ENCODE assay signal across 8 cellular contexts in the genomic region with DNA sequence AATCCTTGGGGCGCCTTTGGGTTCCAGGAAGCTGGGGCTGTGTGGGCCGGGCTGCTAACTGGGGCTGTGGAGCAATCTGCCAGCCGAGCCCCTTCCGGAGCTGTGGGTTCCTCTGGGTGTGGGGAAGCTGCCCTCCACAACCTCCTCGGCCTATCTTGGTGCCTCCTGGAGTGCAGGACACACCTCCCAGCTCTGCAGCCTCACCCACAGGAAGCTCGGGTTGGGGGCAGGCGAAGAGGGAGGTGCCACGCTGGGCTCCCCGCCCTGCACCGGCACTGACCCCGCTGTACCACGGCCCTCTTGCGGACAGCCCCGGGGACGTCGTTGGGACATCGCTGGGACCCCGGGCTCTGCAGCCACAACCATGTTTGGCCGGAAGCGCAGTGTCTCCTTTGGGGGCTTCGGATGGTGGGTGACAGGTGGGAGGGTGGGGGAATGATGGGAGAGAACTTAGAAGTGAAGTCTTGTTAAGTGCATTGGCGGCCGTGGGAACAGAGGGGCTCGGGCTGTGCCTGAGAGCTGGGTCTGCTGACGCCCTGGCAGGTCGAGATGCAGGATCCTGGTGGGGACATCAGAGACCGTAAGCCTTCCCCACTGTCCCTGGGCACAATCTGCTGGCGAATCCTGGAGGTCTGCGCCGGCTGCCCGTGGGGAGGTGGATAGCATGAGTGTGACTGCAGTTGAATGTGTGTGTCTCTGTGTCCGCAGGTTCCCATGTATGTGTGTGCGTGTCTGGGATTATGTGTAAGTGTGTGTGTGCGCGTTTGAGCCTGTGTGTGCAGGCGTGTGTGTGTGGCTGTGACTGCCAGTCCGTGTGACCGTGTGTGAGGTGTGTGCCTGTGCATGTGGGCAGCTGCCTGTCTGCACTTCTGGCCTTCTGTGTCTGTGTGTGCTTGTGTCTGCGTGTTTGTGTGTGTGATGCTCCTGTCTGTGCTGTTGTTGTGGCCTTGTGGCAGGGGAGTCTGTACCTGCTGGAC. TPM values are rescaled to one million over a fixed set of nuclear protein-coding genes. Genes with fewer than 3 reads are reported as not detected.
DNase-seq lines count a peak whose midpoint lies in the region; ATAC-seq and TF ChIP-seq lines count a peak whose summit lies in the region.

Gene RAP1GAP2, plus strand, starts transcription at position 275 of the 977 bp plus-strand sequence. Its CDS starts 90 bp downstream, at position 365.

- CTCF ChIA-PET in A673 (lab: Charles Lee), result no interaction called here

- peak within 1 kb of the TSS; percentile 58 for H3K27ac ChIP-seq in CD4-positive, CD25-positive, alpha-beta regulatory T cell (ENCODE audit: insufficient read depth, low read length, poor library complexity, severe bottlenecking)
- no peak within 1 kb of the TSS for H3K27ac ChIP-seq in A673 (ENCODE audit: low read depth, low read length, poor library complexity, severe bottlenecking)

- peak within 1 kb of the TSS; percentile 84 for H3K4me3 ChIP-seq in CD4-positive, CD25-positive, alpha-beta regulatory T cell (ENCODE audit: low read depth, low read length)
- no peak within 1 kb of the TSS for H3K4me3 ChIP-seq in A673 (ENCODE audit: low read depth, low read length, poor library complexity, severe bottlenecking)

- TF ChIP-seq CTCF in A673 (conservative IDR thresholded peaks at IDR 0.05; ENCODE audit: low read depth, low read length), result no peak

- H3K4me3 Mint-ChIP-seq in CD4-positive, CD25-positive, alpha-beta regulatory T cell, result peak within 1 kb of the TSS; percentile 94 to 100 (median 96)
- peak within 1 kb of the TSS; percentile 79 for H3K4me3 Mint-ChIP-seq in activated naive CD4-positive, alpha-beta T cell treated with anti-CD3 and anti-CD28 coated beads, Interleukin-2, amount 50 U/mL, for 24 hours
- peak within 1 kb of the TSS; percentile 94 for H3K4me3 Mint-ChIP-seq in memory B cell

- peak within 1 kb of the TSS; percentile 79 to 94 (median 90) for H3K27ac Mint-ChIP-seq in CD4-positive, CD25-positive, alpha-beta regulatory T cell
- no peak within 1 kb of the TSS for H3K27ac Mint-ChIP-seq in activated naive CD4-positive, alpha-beta T cell treated with anti-CD3 and anti-CD28 coated beads, Interleukin-2, amount 50 U/mL, for 24 hours
- peak within 1 kb of the TSS; percentile 25 for H3K27ac Mint-ChIP-seq in memory B cell

- H3K9me3 ChIP-seq in CD4-positive, CD25-positive, alpha-beta regulatory T cell (ENCODE audit: control insufficient read depth in 2 of 2, low read length in 2 of 2), result no peaks in the 10 kb centered on the region
- no peaks in the 10 kb centered on the region for H3K9me3 ChIP-seq in A673 (ENCODE audit: low read depth, low read length, poor library complexity, severe bottlenecking)

- intact Hi-C loops in A673 (cut with micrococcal nuclease; ENCODE audit: unreplicated experiment), result no loop called here

- peaks cover 13% of the 10 kb centered on the region for H3K36me3 Mint-ChIP-seq in CD4-positive, CD25-positive, alpha-beta regulatory T cell
- peaks cover 3% of the 10 kb centered on the region for H3K36me3 Mint-ChIP-seq in activated naive CD4-positive, alpha-beta T cell treated with anti-CD3 and anti-CD28 coated beads, Interleukin-2, amount 50 U/mL, for 24 hours
- H3K36me3 Mint-ChIP-seq in memory B cell, result peaks cover 7% of the 10 kb centered on the region

- POLR2A ChIA-PET in A673 (lab: Charles Lee; ENCODE audit: low non-redundant PET), result no interaction called here

- peaks cover 79% of the 10 kb centered on the region for H3K4me1 ChIP-seq in CD4-positive, CD25-positive, alpha-beta regulatory T cell (ENCODE audit: control insufficient read depth, insufficient read depth, low read length, poor library complexity, severe bottlenecking)
- H3K4me1 ChIP-seq in A673 (ENCODE audit: insufficient read depth, low read length, poor library complexity, severe bottlenecking), result no peaks in the 10 kb centered on the region

- H3K9me3 Mint-ChIP-seq in CD4-positive, CD25-positive, alpha-beta regulatory T cell, result peaks cover 0 to 2% (median 0%) of the 10 kb centered on the region in 7 donors
- no peaks in the 10 kb centered on the region for H3K9me3 Mint-ChIP-seq in activated naive CD4-positive, alpha-beta T cell treated with anti-CD3 and anti-CD28 coated beads, Interleukin-2, amount 50 U/mL, for 24 hours
- H3K9me3 Mint-ChIP-seq in memory B cell, result no peaks in the 10 kb centered on the region

- peaks cover 14 to 88% (median 52%) of the 10 kb centered on the region in 4 donors for H3K4me1 Mint-ChIP-seq in CD4-positive, CD25-positive, alpha-beta regulatory T cell
- peaks cover 69% of the 10 kb centered on the region for H3K4me1 Mint-ChIP-seq in activated naive CD4-positive, alpha-beta T cell treated with anti-CD3 and anti-CD28 coated beads, Interleukin-2, amount 50 U/mL, for 24 hours
- H3K4me1 Mint-ChIP-seq in memory B cell, result peaks cover 48% of the 10 kb centered on the region

- peaks cover 4% of the 10 kb centered on the region for H3K27me3 Mint-ChIP-seq in CD4-positive, CD25-positive, alpha-beta regulatory T cell
- H3K27me3 Mint-ChIP-seq in activated naive CD4-positive, alpha-beta T cell treated with anti-CD3 and anti-CD28 coated beads, Interleukin-2, amount 50 U/mL, for 24 hours, result no peaks in the 10 kb centered on the region
- no peaks in the 10 kb centered on the region for H3K27me3 Mint-ChIP-seq in memory B cell

- no peaks in the 10 kb centered on the region for H3K27me3 ChIP-seq in CD4-positive, CD25-positive, alpha-beta regulatory T cell (ENCODE audit: control insufficient read depth, insufficient read depth, low read length)
- peaks cover 4% of the 10 kb centered on the region for H3K27me3 ChIP-seq in A673 (replicated peaks; ENCODE audit: insufficient read depth, low read depth, low read length, poor library complexity)

- peak; percentile 67 to 94 (median 81) for DNase-seq in CD4-positive, CD25-positive, alpha-beta regulatory T cell
- DNase-seq in SKM-1 treated with dmso at 0.1 percent for 144 hours (lab: John Stamatoyannopoulos, UW; ENCODE audit: unreplicated experiment), result peak; percentile 75
- peak in 1 of 2 donors; percentile 30 for DNase-seq in memory B cell (ENCODE audit: low spot score in 2 of 2)
- DNase-seq in stimulated activated CD8-positive, alpha-beta memory T cell treated with anti-CD3 and anti-CD28 coated beads, Interleukin-7, amount 100 ng/mL, for 48 hours (ENCODE audit: extremely low read depth in 1 of 2, low read depth in 1 of 2), result peak; percentile 18 to 38
- no peak for DNase-seq in NCI-H1092 treated with DMSO at 0.1 percent for 48 hours (lab: John Stamatoyannopoulos, UW)
- no peak for DNase-seq in A673 (ENCODE audit: low spot score)
- DNase-seq in NCI-H524 treated with DMSO at 0.1 percent for 48 hours (lab: John Stamatoyannopoulos, UW), result no peak

- ATAC-seq in CD4-positive, CD25-positive, alpha-beta regulatory T cell (ENCODE audit: low read depth in 2 of 2), result peak; percentile 91 to 92
- peak; percentile 57 for ATAC-seq in memory B cell (ENCODE audit: low read depth)

- peaks cover 2% of the 10 kb centered on the region for H3K36me3 ChIP-seq in CD4-positive, CD25-positive, alpha-beta regulatory T cell (ENCODE audit: control insufficient read depth, insufficient read depth, low read length)
- no peaks in the 10 kb centered on the region for H3K36me3 ChIP-seq in A673 (ENCODE audit: insufficient read depth, low read length, poor library complexity, severe bottlenecking)

- BruUV-seq in A673 (replicated peaks; lab: Mats Ljungman, UMichigan), result no TSS peak

RNA-seq across cellular contexts. Expression of gene RAP1GAP2, which starts in this region (rescaled TPM):
- total RNA-seq in CD4-positive, CD25-positive, alpha-beta regulatory T cell, result 87.6 TPM
- 1 to 10 TPM; 2.7 to 5.8 (median 4.8) TPM for polyA plus RNA-seq in CD4-positive, CD25-positive, alpha-beta regulatory T cell
- 0.04 and 0.06 TPM in 2 replicates for total RNA-seq in A673 (2021)

Comparison
In these comparisons a context has a peak if more than half of its experiments do, and no peak if none do; other contexts are left out.
1. RNA of gene RAP1GAP2 (total RNA-seq): 87.6 TPM in CD4-positive, CD25-positive, alpha-beta regulatory T cell (single experiment); 0.04 to 0.06 TPM in A673; every median in the first group is over 10 times any median in the second.
2. DNase-seq: peak in CD4-positive, CD25-positive, alpha-beta regulatory T cell (3 of 3), SKM-1 treated with dmso at 0.1 percent for 144 hours (single experiment) and stimulated activated CD8-positive, alpha-beta memory T cell treated with anti-CD3 and anti-CD28 coated beads, Interleukin-7, amount 100 ng/mL, for 48 hours (2 of 2); none in NCI-H1092 treated with DMSO at 0.1 percent for 48 hours (single experiment), A673 (single experiment) and NCI-H524 treated with DMSO at 0.1 percent for 48 hours (single experiment).
3. Peak in every context shown above with its lines, with median percentiles within 50 percentile points of each other: H3K4me3 Mint-ChIP-seq.